21 cellular contexts compared by ENCODE assay signal in the genomic region with DNA sequence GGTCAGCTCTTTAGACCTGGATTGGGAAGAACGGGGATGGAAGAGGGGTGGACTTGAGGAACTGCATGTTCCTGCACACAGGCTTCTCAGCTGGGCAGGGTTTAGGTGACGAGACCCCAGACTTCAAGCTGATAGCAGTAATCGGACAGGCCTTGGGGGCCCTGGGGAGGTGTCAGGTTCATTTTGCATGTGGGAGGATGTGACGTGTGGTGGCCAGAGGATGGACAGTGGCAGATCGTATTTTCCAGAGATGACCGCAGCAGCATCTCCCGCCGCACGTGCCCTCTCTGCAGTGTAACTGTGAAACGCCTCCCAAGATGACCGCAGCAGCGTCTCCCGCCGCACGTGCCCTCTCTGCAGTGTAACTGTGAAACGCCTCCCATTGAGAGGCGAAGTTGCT. TPM values are rescaled to one million over a fixed set of nuclear protein-coding genes. Genes with fewer than 3 reads are reported as not detected.
DNase-seq lines count a peak whose midpoint lies in the region; ATAC-seq and TF ChIP-seq lines count a peak whose summit lies in the region.
"Had no signal": no experiment of that assay in that cellular context is flagged by ENCODE, and none has a peak within 500 bp of the region (broad histone marks: within the 10 kb centered on the region; RNA-seq: fewer than 3 reads in every experiment).

No MANE protein-coding gene starts in this region.

- H3K27me3 ChIP-seq in WERI-Rb-1 (ENCODE audit: insufficient read depth, low read depth, severe bottlenecking), result no peaks in the 10 kb centered on the region
- H3K27me3 ChIP-seq in GM23248 (replicated peaks; ENCODE audit: insufficient read depth), result no peaks in the 10 kb centered on the region
- H3K27me3 ChIP-seq: brain microvascular endothelial cell, foreskin keratinocyte, tibial nerve had no signal

- no peak overlapping the region for H2AFZ ChIP-seq in GM23248

- no peak overlapping the region for H3K4me3 Mint-ChIP-seq in stimulated activated naive CD8-positive, alpha-beta T cell treated with anti-CD3 and anti-CD28 coated beads, Interleukin-15, Interleukin-2, amounts not matched to agents 100 ng/mL and 50 ng/mL, for 24 hours
- no peak overlapping the region for H3K4me3 Mint-ChIP-seq in stimulated activated naive CD8-positive, alpha-beta T cell treated with anti-CD3 and anti-CD28 coated beads, Interleukin-15, amount 100 ng/mL, for 72 hours
- H3K4me3 Mint-ChIP-seq in type B pancreatic cell, result peak overlapping the region; percentile 5

- H3K27ac ChIP-seq in WERI-Rb-1 (peak overlapping the region; percentile 80), GM23248 (no peak overlapping the region)
- H3K27ac ChIP-seq: brain microvascular endothelial cell, foreskin keratinocyte, tibial nerve had no signal

- peaks cover 18% of the 10 kb centered on the region for H3K36me3 Mint-ChIP-seq in stimulated activated naive CD8-positive, alpha-beta T cell treated with anti-CD3 and anti-CD28 coated beads, Interleukin-15, Interleukin-2, amounts not matched to agents 100 ng/mL and 50 ng/mL, for 24 hours (ENCODE audit: low read depth)
- H3K36me3 Mint-ChIP-seq in type B pancreatic cell, result peaks cover 12% of the 10 kb centered on the region

- no peaks in the 10 kb centered on the region for H3K27me3 Mint-ChIP-seq in stimulated activated naive CD8-positive, alpha-beta T cell treated with anti-CD3 and anti-CD28 coated beads, Interleukin-15, Interleukin-2, amounts not matched to agents 100 ng/mL and 50 ng/mL, for 24 hours
- H3K27me3 Mint-ChIP-seq in stimulated activated naive CD8-positive, alpha-beta T cell treated with anti-CD3 and anti-CD28 coated beads, Interleukin-15, amount 100 ng/mL, for 72 hours, result no peaks in the 10 kb centered on the region
- H3K27me3 Mint-ChIP-seq in type B pancreatic cell, result no peaks in the 10 kb centered on the region
- H3K27me3 Mint-ChIP-seq: CD4-positive, CD25-positive, alpha-beta regulatory T cell had no signal

- H3K4me1 Mint-ChIP-seq in stimulated activated naive CD8-positive, alpha-beta T cell treated with anti-CD3 and anti-CD28 coated beads, Interleukin-15, Interleukin-2, amounts not matched to agents 100 ng/mL and 50 ng/mL, for 24 hours (ENCODE audit: low read depth), result peaks cover 82% of the 10 kb centered on the region
- peaks cover 87% of the 10 kb centered on the region for H3K4me1 Mint-ChIP-seq in stimulated activated naive CD8-positive, alpha-beta T cell treated with anti-CD3 and anti-CD28 coated beads, Interleukin-15, amount 100 ng/mL, for 72 hours
- peaks cover 38% of the 10 kb centered on the region for H3K4me1 Mint-ChIP-seq in type B pancreatic cell (ENCODE audit: unreplicated experiment)

- H3K36me3 ChIP-seq in WERI-Rb-1 (peaks cover 7% of the 10 kb centered on the region), GM23248 (ENCODE audit: low read depth) (no peaks in the 10 kb centered on the region)
- H3K36me3 ChIP-seq: brain microvascular endothelial cell, tibial nerve had no signal

- DNase-seq in stimulated activated naive CD8-positive, alpha-beta T cell treated with anti-CD3 and anti-CD28 coated beads, Interleukin-15, amount 100 ng/mL, for 72 hours, result no peak
- DNase-seq in WERI-Rb-1 (no peak), left kidney (ENCODE audit: low read depth, low spot score) (peak; percentile 60), type B pancreatic cell (ENCODE audit: extremely low spot score, unreplicated experiment) (no peak), GM23248 (no peak), glomerular visceral epithelial cell (ENCODE audit: extremely low spot score) (no peak)
- no peak for DNase-seq in activated CD8-positive, alpha-beta memory T cell treated with anti-CD3 and anti-CD28 coated beads, Interleukin-2, amount 50 U/mL, for 4 hours
- DNase-seq: brain microvascular endothelial cell; CD4-positive, CD25-positive, alpha-beta regulatory T cell; effector memory CD4-positive, alpha-beta T cell; HCEC 1CT; left ventricle myocardium superior; midbrain; NCI-H1105; NCI-H2029 treated with DMSO at 0.1 percent for 48 hours; SHP77; SW 1271 had no signal

- peak overlapping the region; percentile 45 for H3K27ac Mint-ChIP-seq in stimulated activated naive CD8-positive, alpha-beta T cell treated with anti-CD3 and anti-CD28 coated beads, Interleukin-15, Interleukin-2, amounts not matched to agents 100 ng/mL and 50 ng/mL, for 24 hours
- peak overlapping the region in 1 of 2 donors; percentile 8 for H3K27ac Mint-ChIP-seq in stimulated activated naive CD8-positive, alpha-beta T cell treated with anti-CD3 and anti-CD28 coated beads, Interleukin-15, amount 100 ng/mL, for 72 hours
- H3K27ac Mint-ChIP-seq in type B pancreatic cell, result peak overlapping the region; percentile 76

- H3F3A ChIP-seq in GM23248 (ENCODE audit: insufficient read depth), result no peaks in the 10 kb centered on the region

- no peaks in the 10 kb centered on the region for H3K9me2 ChIP-seq in GM23248 (ENCODE audit: insufficient read depth)

- H3K4me3 ChIP-seq in WERI-Rb-1 (ENCODE audit: low read depth, low read length) (no peak overlapping the region), GM23248 (no peak overlapping the region)
- H3K4me3 ChIP-seq: tibial nerve had no signal

- in situ Hi-C loops in GM23248 (cut with MboI), result no loop called here

- WGBS in GM23248 (ENCODE audit: low coverage in 1 of 2, low lambda C conversion rate in 2 of 2, missing lambda C conversion rate in 2 of 2), 2 experiments, result 95 to 98% methylated on average over 17 of the region's 17 CpGs

- peaks cover 19% of the 10 kb centered on the region for H3K4me1 ChIP-seq in GM23248 (ENCODE audit: insufficient read depth)

- no peak for ATAC-seq in stimulated activated naive CD8-positive, alpha-beta T cell treated with anti-CD3 and anti-CD28 coated beads, Interleukin-15, amount 100 ng/mL, for 72 hours
- ATAC-seq: activated CD4-positive, CD25-positive, alpha-beta regulatory T cell treated with anti-CD3 and anti-CD28 coated beads, Interleukin-2, amount 50 U/mL, for 24 hours had no signal

- TF ChIP-seq CTCF in WERI-Rb-1 (IDR thresholded peaks at IDR 0.05; ENCODE audit: low read depth, low read length) (no peak), type B pancreatic cell (conservative IDR thresholded peaks at IDR 0.05) (no peak)

- H3K9ac ChIP-seq in GM23248, result no peak overlapping the region

- H3K9me3 ChIP-seq in WERI-Rb-1 (ENCODE audit: severe bottlenecking) (peaks cover 6% of the 10 kb centered on the region), GM23248 (ENCODE audit: low read depth) (no peaks in the 10 kb centered on the region)
- H3K9me3 ChIP-seq: tibial nerve had no signal

- no peaks in the 10 kb centered on the region for H3K9me3 Mint-ChIP-seq in stimulated activated naive CD8-positive, alpha-beta T cell treated with anti-CD3 and anti-CD28 coated beads, Interleukin-15, Interleukin-2, amounts not matched to agents 100 ng/mL and 50 ng/mL, for 24 hours
- H3K9me3 Mint-ChIP-seq in stimulated activated naive CD8-positive, alpha-beta T cell treated with anti-CD3 and anti-CD28 coated beads, Interleukin-15, amount 100 ng/mL, for 72 hours, result no peaks in the 10 kb centered on the region
- H3K9me3 Mint-ChIP-seq in type B pancreatic cell, result peaks cover 5% of the 10 kb centered on the region

- H3K79me2 ChIP-seq in GM23248 (ENCODE audit: insufficient read depth), result peaks cover 55% of the 10 kb centered on the region

- no peak overlapping the region for H3K4me2 ChIP-seq in GM23248 (ENCODE audit: unreplicated experiment)

- H4K20me1 ChIP-seq in GM23248 (ENCODE audit: insufficient read depth), result peaks cover 4% of the 10 kb centered on the region; the same call in 1 of the 2 replicates

RNA-seq across cellular contexts. Expression of a gene that starts 55.9 kb away (rescaled TPM):
- 29.3 and 39.8 TPM in 2 replicates for total RNA-seq in type B pancreatic cell (ENCODE audit: low replicate concordance)
- total RNA-seq in GM23248 (2014; rRNA removed; shearing (Covaris generic)), result 16.1 and 19.0 TPM in 2 replicates
- polyA plus RNA-seq in GM23248 (2016; fragmentation: Nextera tagmentation; extraction: Ambion mirVana), result 6.6 and 7.0 TPM in 2 replicates
